In genomic region chr12:22459872-22460490, GRCh38 we compare ENCODE assay signal across 8 cellular contexts.
DNase-seq lines count a peak whose midpoint lies in the region; ATAC-seq and TF ChIP-seq lines count a peak whose summit lies in the region.

No MANE protein-coding gene starts in this region.

- H3K27ac ChIP-seq in left lung = no peak overlapping the region

- TF ChIP-seq CTCF in GM12873 (IDR thresholded peaks at IDR 0.05; ENCODE audit: insufficient read depth, low read depth, low read length, missing control alignments) (peak; percentile 69), left lung (IDR thresholded peaks at IDR 0.05) (peak; percentile 37 to 39)

- H3K9me3 ChIP-seq in left lung = no peaks in the 10 kb centered on the region

- DNase-seq in AG08395 (ENCODE audit: low spot score) (peak; percentile 48), NCI-H82 treated with DMSO at 0.1 percent for 48 hours (lab: John Stamatoyannopoulos, UW; ENCODE audit: unreplicated experiment) (peak; percentile 71), left lung (no peak), occipital lobe (lab: John Stamatoyannopoulos, UW) (no peak)
- DNase-seq in central memory CD4-positive, alpha-beta T cell = peak; percentile 28

- peak; percentile 71 for ATAC-seq in HG03135 (IDR thresholded peaks at IDR 0.05; ENCODE audit: unreplicated experiment)
- peak; percentile 81 for ATAC-seq in left lung
- no peak for ATAC-seq in HG02571 (IDR thresholded peaks at IDR 0.05; ENCODE audit: unreplicated experiment)

- intact Hi-C loops in left lung (cut with DNase I) = no loop called here

- H3K27me3 ChIP-seq in left lung = no peaks in the 10 kb centered on the region

- H3K4me3 ChIP-seq in left lung = no peak overlapping the region

- H3K4me1 ChIP-seq in left lung = no peaks in the 10 kb centered on the region

- H3K36me3 ChIP-seq in left lung = peaks cover 0 to 4% of the 10 kb centered on the region in 2 donors

Comparison
In these comparisons a context has a peak if more than half of its experiments do, and no peak if none do; other contexts are left out.
1. DNase-seq: peak in AG08395 (single experiment), NCI-H82 treated with DMSO at 0.1 percent for 48 hours (single experiment) and central memory CD4-positive, alpha-beta T cell (single experiment); none in left lung (0 of 2) and occipital lobe (single experiment).